In the genomic region with DNA sequence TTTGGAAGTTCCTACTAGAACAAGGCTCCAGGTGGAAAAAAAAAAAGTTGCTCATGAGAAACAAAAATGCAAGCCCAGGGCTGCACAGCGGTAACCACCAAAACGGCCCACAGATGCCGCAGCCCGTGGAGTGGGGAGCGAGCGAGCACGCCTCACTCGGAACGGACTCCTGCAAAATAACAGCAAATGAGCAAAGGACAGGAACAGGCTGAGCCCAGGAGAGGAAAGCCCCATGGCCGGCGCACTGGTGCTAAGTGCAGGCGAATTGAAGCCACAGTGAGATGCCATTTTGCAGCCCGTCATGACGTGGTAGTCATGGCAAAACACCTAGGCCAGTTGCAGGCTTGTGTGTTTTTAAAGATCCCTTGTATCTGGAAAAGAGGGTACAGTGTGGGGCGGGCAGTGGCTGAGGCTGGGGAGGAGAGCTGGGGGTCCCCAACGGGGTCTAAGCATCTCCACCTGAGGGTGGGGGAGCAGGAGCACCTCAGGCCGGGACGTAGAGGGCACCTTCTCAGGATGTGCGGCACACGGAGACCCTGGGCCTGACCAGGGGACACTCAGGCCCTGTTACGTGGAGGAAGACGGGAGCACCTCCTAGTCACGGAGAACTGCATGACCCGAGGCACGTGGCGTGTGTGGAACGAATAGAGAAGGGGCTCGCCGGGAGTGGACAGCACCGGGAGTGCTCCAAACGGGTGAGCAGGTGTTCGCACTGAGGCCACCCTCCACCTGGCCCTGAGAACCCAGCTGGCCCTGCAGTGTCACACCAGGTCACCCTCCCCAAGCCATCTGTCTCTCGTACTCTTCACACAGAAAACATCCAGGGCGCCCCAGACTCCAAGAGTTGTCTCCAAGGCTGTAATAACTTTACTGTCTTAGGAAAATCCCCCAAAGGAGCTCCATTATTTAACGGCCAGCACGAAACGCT, we compare ENCODE assay signal across 25 cellular contexts. TPM values are rescaled to one million over a fixed set of nuclear protein-coding genes. Genes with fewer than 3 reads are reported as not detected.
DNase-seq lines count a peak whose midpoint lies in the region; ATAC-seq, FAIRE-seq and TF ChIP-seq lines count a peak whose summit lies in the region.
"Had no signal": no experiment of that assay in that cellular context is flagged by ENCODE, and none has a peak within 500 bp of the region (broad histone marks: within the 10 kb centered on the region; RNA-seq: fewer than 3 reads in every experiment).

No MANE protein-coding gene starts in this region.

- no peak overlapping the region for H3K23ac ChIP-seq in trophoblast cell (ENCODE audit: low read length)

- H3K9me3 ChIP-seq in kidney (ENCODE audit: control insufficient read depth in 1 of 2, low read length in 2 of 2) (peaks cover 13 to 58% of the 10 kb centered on the region in 2 donors), trophoblast cell (ENCODE audit: insufficient read depth, low read depth, low read length) (peaks cover 70% of the 10 kb centered on the region), subcutaneous abdominal adipose tissue (ENCODE audit: control insufficient read depth in 5 of 5, low read length in 5 of 5) (peaks cover 8 to 82% (median 79%) of the 10 kb centered on the region in 5 donors), right cardiac atrium (ENCODE audit: control insufficient read depth, low read length) (peaks cover under 1% of the 10 kb centered on the region)
- H3K9me3 ChIP-seq: HAP-1 had no signal

- intact Hi-C loops in kidney (cut with DNase I) = no loop called here
- intact Hi-C loops in right cardiac atrium (cut with DNase I) = no loop called here

- no peak overlapping the region for H2BK5ac ChIP-seq in trophoblast cell (ENCODE audit: low read depth, low read length, poor library complexity)

- peak; percentile 29 for DNase-seq in NCI-H82 (lab: John Stamatoyannopoulos, UW)
- DNase-seq in NCI-H82 treated with DMSO at 0.1 percent for 48 hours (lab: John Stamatoyannopoulos, UW; ENCODE audit: unreplicated experiment) = no peak
- peak; percentile 33 for DNase-seq in kidney
- DNase-seq in trophoblast cell = no peak
- DNase-seq in NCI-H1092 (lab: John Stamatoyannopoulos, UW) = no peak
- DNase-seq in NCI-H524 treated with DMSO at 0.1 percent for 48 hours (lab: John Stamatoyannopoulos, UW) = no peak
- DNase-seq in right cardiac atrium = no peak
- DNase-seq: C1 segment of cervical spinal cord; Calu3; CD4-positive, alpha-beta memory T cell; COR-L47; DMS79 treated with DMSO at 0.1 percent for 48 hours; GF-D8; HFFc6 had no signal

- H3K27ac ChIP-seq in kidney (ENCODE audit: low read depth in 2 of 2, low read length in 2 of 2) (no peak overlapping the region), trophoblast cell (ENCODE audit: low read depth, low read length) (no peak overlapping the region), subcutaneous abdominal adipose tissue (ENCODE audit: low read depth, low read length) (no peak overlapping the region), right cardiac atrium (ENCODE audit: low read length) (no peak overlapping the region)

- H2BK120ac ChIP-seq in trophoblast cell (ENCODE audit: insufficient read depth, low read length, poor library complexity) = no peak overlapping the region

- H3K9ac ChIP-seq in kidney (ENCODE audit: low read length in 2 of 2) (no peak overlapping the region), trophoblast cell (ENCODE audit: low read length) (no peak overlapping the region), subcutaneous abdominal adipose tissue (ENCODE audit: low read length in 5 of 5) (no peak overlapping the region)

- H3K27me3 ChIP-seq in trophoblast cell (ENCODE audit: insufficient read depth, low read length) (no peaks in the 10 kb centered on the region), subcutaneous abdominal adipose tissue (ENCODE audit: control insufficient read depth in 5 of 5, insufficient read depth in 4 of 5, low read length in 5 of 5) (no peaks in the 10 kb centered on the region), right cardiac atrium (ENCODE audit: control insufficient read depth, insufficient read depth) (no peaks in the 10 kb centered on the region)

- no peak overlapping the region for H3K4me2 ChIP-seq in trophoblast cell (ENCODE audit: low read length)
- H3K4me2 ChIP-seq: GM23338 had no signal

- no CpG with 5 or more reads among the region's 37 CpGs for WGBS in trophoblast cell (ENCODE audit: extremely low coverage, insufficient coverage, insufficient read length)
- WGBS in right cardiac atrium = 97% methylated on average over 37 of the region's 37 CpGs

- H4K91ac ChIP-seq in trophoblast cell (ENCODE audit: low read depth, low read length) = no peak overlapping the region

- H3K18ac ChIP-seq in trophoblast cell (ENCODE audit: low read length) = no peak overlapping the region

- H2BK12ac ChIP-seq in trophoblast cell (ENCODE audit: low read length) = no peak overlapping the region

- H2AFZ ChIP-seq in trophoblast cell (ENCODE audit: insufficient read depth, low read length, poor library complexity) = no peak overlapping the region
- H2AFZ ChIP-seq: GM23338 had no signal

- no peak for ATAC-seq in right cardiac atrium
- ATAC-seq: GM23338 had no signal

- TF ChIP-seq CTCF in kidney (IDR thresholded peaks at IDR 0.05; ENCODE audit: borderline replicate concordance, extremely low read depth, insufficient read depth) = no peak

- H3K4me1 ChIP-seq in kidney (ENCODE audit: control insufficient read depth in 1 of 2, insufficient read depth in 1 of 2, low read depth in 1 of 2, low read length in 2 of 2) (no peaks in the 10 kb centered on the region), trophoblast cell (ENCODE audit: control insufficient read depth in 1 of 2, insufficient read depth in 2 of 2, low read length in 2 of 2) (no peaks in the 10 kb centered on the region), subcutaneous abdominal adipose tissue (ENCODE audit: control insufficient read depth in 5 of 5, insufficient read depth in 5 of 5, low read length in 5 of 5) (peaks cover 0 to 3% (median 0%) of the 10 kb centered on the region in 5 donors), right cardiac atrium (ENCODE audit: control insufficient read depth, insufficient read depth, low read length) (no peaks in the 10 kb centered on the region)
- H3K4me1 ChIP-seq: HAP-1 had no signal

- H4K8ac ChIP-seq in trophoblast cell (ENCODE audit: low read depth, low read length) = no peak overlapping the region

- H2AK5ac ChIP-seq in trophoblast cell (ENCODE audit: low read length) = no peak overlapping the region

- H3K36me3 ChIP-seq in kidney (ENCODE audit: control insufficient read depth in 1 of 2, insufficient read depth in 2 of 2, low read length in 2 of 2) = no peaks in the 10 kb centered on the region
- H3K36me3 ChIP-seq in trophoblast cell (ENCODE audit: control insufficient read depth in 1 of 2, insufficient read depth in 2 of 2, low read length in 2 of 2) = no peaks in the 10 kb centered on the region
- H3K36me3 ChIP-seq in subcutaneous abdominal adipose tissue (ENCODE audit: control insufficient read depth in 5 of 5, insufficient read depth in 5 of 5, low read length in 5 of 5) = no peaks in the 10 kb centered on the region
- H3K36me3 ChIP-seq: HAP-1 had no signal

- no peak overlapping the region for H3K4me3 ChIP-seq in kidney (ENCODE audit: low read length in 2 of 2)
- H3K4me3 ChIP-seq in trophoblast cell (ENCODE audit: low read depth, low read length) = peak overlapping the region; percentile 58
- peak overlapping the region in 3 of 5 donors; percentile 6 to 29 (median 8) for H3K4me3 ChIP-seq in subcutaneous abdominal adipose tissue (ENCODE audit: low read depth in 1 of 5, low read length in 5 of 5)
- no peak overlapping the region for H3K4me3 ChIP-seq in right cardiac atrium (ENCODE audit: low read length)
- H3K4me3 ChIP-seq: GM23338, HAP-1 had no signal

- H4K12ac ChIP-seq in trophoblast cell (ENCODE audit: low read depth, low read length) = no peak overlapping the region

- no peaks in the 10 kb centered on the region for H3K79me2 ChIP-seq in trophoblast cell (ENCODE audit: control insufficient read depth, insufficient read depth, low read length, poor library complexity)

- FAIRE-seq in kidney (lab: Jason Lieb, UNC) = no peak
- FAIRE-seq: GM12891, GM18507 had no signal

- H3K14ac ChIP-seq in trophoblast cell (ENCODE audit: low read length) = no peak overlapping the region

- H3K79me1 ChIP-seq in trophoblast cell (ENCODE audit: low read length) = no peaks in the 10 kb centered on the region

- no peak overlapping the region for H3K4ac ChIP-seq in trophoblast cell (ENCODE audit: low read depth, low read length)

RNA-seq across cellular contexts. Expression of a gene that starts 10.7 kb away (rescaled TPM):
- not detected for total RNA-seq in kidney
- not detected for polyA plus RNA-seq in kidney (ENCODE audit: insufficient read depth, low read depth, low replicate concordance)
- 0.06 and 0.07 TPM in 2 replicates for polyA plus RNA-seq in trophoblast cell (2013)
- total RNA-seq in right cardiac atrium = not detected
- polyA plus RNA-seq in right cardiac atrium = under 0.01 TPM
- total RNA-seq: A172; A673; Calu3; CD4-positive, alpha-beta memory T cell; Daoy; G401; GM23338; H4; HFFc6 had no signal
- polyA plus RNA-seq: BJ; CD4-positive, alpha-beta memory T cell had no signal

RNA-seq across cellular contexts. Expression of a gene that starts 39.2 kb away (rescaled TPM):
- total RNA-seq in kidney (4.3 TPM), right cardiac atrium (1 to 10 TPM; 4.1 to 6.2 (median 5.4) TPM)
- polyA plus RNA-seq in kidney (ENCODE audit: insufficient read depth, low read depth, low replicate concordance) (2.2 TPM), right cardiac atrium (3.0 TPM)
- polyA plus RNA-seq in trophoblast cell (2013) = 2.3 and 2.7 TPM in 2 replicates
- total RNA-seq: A172 had no signal

RNA-seq across cellular contexts. Expression of a gene that starts 43.4 kb away (rescaled TPM):
- 4.2 TPM for total RNA-seq in kidney
- polyA plus RNA-seq in kidney (ENCODE audit: insufficient read depth, low read depth, low replicate concordance) = 0.77 TPM
- polyA plus RNA-seq in trophoblast cell (2013) = 0.60 and 0.68 TPM in 2 replicates
- total RNA-seq in right cardiac atrium = 1 to 10 TPM; 2.9 to 3.4 (median 3.0) TPM
- 1.9 TPM for polyA plus RNA-seq in right cardiac atrium
- total RNA-seq: A172, Calu3, G401, HFFc6 had no signal
- polyA plus RNA-seq: CD4-positive, alpha-beta memory T cell had no signal

Comparison
In these comparisons a context has a peak if more than half of its experiments do, and no peak if none do; other contexts are left out.
1. DNase-seq: peak in NCI-H82 (single experiment) and kidney (single experiment); none in NCI-H82 treated with DMSO at 0.1 percent for 48 hours (single experiment), trophoblast cell (0 of 2), NCI-H1092 (single experiment), NCI-H524 treated with DMSO at 0.1 percent for 48 hours (single experiment) and right cardiac atrium (0 of 3).
2. H3K4me3 ChIP-seq: peak in trophoblast cell (single experiment) and subcutaneous abdominal adipose tissue (3 of 5); none in kidney (0 of 2) and right cardiac atrium (single experiment).